20 cellular contexts compared by ENCODE assay signal in the genomic region with DNA sequence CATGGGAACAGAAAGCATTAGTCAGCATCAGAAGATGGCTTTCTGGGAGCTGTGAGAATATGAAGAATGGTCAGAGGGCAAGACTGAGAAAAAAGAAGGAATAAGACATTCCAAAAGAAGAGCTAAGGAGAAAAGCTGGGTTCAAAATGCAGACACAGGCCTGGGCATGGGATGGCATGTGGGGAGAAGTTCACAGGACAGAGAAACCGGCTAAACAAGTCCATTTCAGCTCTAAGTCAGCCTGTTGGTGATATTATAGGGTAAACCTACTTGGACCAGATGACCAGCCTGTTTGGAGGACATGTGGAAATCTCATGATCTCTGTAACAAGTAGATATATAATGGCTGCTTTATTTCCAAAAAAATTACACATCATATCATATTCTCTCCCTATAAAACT.
DNase-seq lines count a peak whose midpoint lies in the region; ATAC-seq and TF ChIP-seq lines count a peak whose summit lies in the region.
"Had no signal": no experiment of that assay in that cellular context is flagged by ENCODE, and none has a peak within 500 bp of the region (broad histone marks: within the 10 kb centered on the region; RNA-seq: fewer than 3 reads in every experiment).

No MANE protein-coding gene starts in this region.

- no peaks in the 10 kb centered on the region for H3K27me3 ChIP-seq in esophagus (ENCODE audit: control insufficient read depth in 1 of 2, insufficient read depth in 2 of 2, low read length in 2 of 2)
- H3K27me3 ChIP-seq in BE2C, result no peaks in the 10 kb centered on the region
- peaks cover 0 to 7% (median 0%) of the 10 kb centered on the region in 7 donors for H3K27me3 ChIP-seq in heart right ventricle
- H3K27me3 ChIP-seq: BLaER1 treated with 17β-estradiol and CSF1 and Interleukin-3, amounts not matched to agents 10 nM and 100 nM had no signal

- 32 to 59% methylated on average over 1 of the region's 1 CpG for WGBS in esophagus, 2 donors
- 55 to 70% methylated on average over 1 of the region's 1 CpG for WGBS in heart right ventricle, 2 donors

- no peak overlapping the region for H3K4me3 ChIP-seq in esophagus (ENCODE audit: low read depth in 1 of 2, low read length in 2 of 2)
- no peak overlapping the region for H3K4me3 ChIP-seq in BE2C (ENCODE audit: low read depth, low read length)
- no peak overlapping the region for H3K4me3 ChIP-seq in heart right ventricle
- H3K4me3 ChIP-seq: BLaER1 treated with 17β-estradiol and CSF1 and Interleukin-3, amounts not matched to agents 10 nM and 100 nM; GM12878; GM23338 had no signal

- TF ChIP-seq CTCF in BE2C (IDR thresholded peaks at IDR 0.05; ENCODE audit: low read depth, low read length), result no peak
- TF ChIP-seq CTCF in heart right ventricle (IDR thresholded peaks at IDR 0.05), result no peak

- no peaks in the 10 kb centered on the region for H3K9me3 ChIP-seq in esophagus (ENCODE audit: control insufficient read depth in 2 of 2, insufficient read depth in 1 of 2, low read depth in 1 of 2, low read length in 1 of 2)
- H3K9me3 ChIP-seq in BE2C, result no peaks in the 10 kb centered on the region
- H3K9me3 ChIP-seq in heart right ventricle, result peaks cover 0 to 12% (median 0%) of the 10 kb centered on the region in 11 donors

- ATAC-seq in GM21515 (IDR thresholded peaks at IDR 0.05; ENCODE audit: unreplicated experiment) (no peak), heart right ventricle (no peak)
- ATAC-seq: GM12878, GM23338, HCT116 had no signal

- DNase-seq in DMS53 (lab: John Stamatoyannopoulos, UW), result peak; percentile 12
- DNase-seq in DMS53 treated with DMSO at 0.1 percent for 48 hours (lab: John Stamatoyannopoulos, UW; ENCODE audit: unreplicated experiment), result no peak
- peak; percentile 55 for DNase-seq in SK-MEL-5 (ENCODE audit: low read depth, low spot score)
- peak; percentile 67 for DNase-seq in foreskin melanocyte
- no peak for DNase-seq in BE2C
- DNase-seq in heart right ventricle, result no peak
- DNase-seq: Calu3; CD4-positive, alpha-beta memory T cell; COR-L47; DMS79; EL; GDM1; H9 had no signal

- intact Hi-C loops in heart right ventricle (cut with DNase I), result no loop called here

- H3K27ac ChIP-seq in esophagus (ENCODE audit: low read depth in 2 of 2, low read length in 1 of 2) (peak overlapping the region; percentile 68 to 78), heart right ventricle (no peak overlapping the region)
- H3K27ac ChIP-seq: 22Rv1; BLaER1 treated with 17β-estradiol and CSF1 and Interleukin-3, amounts not matched to agents 10 nM and 100 nM had no signal

- H3K4me1 ChIP-seq in esophagus (ENCODE audit: control insufficient read depth in 2 of 2, insufficient read depth in 2 of 2, low read length in 1 of 2) (peaks cover 0 to 7% of the 10 kb centered on the region in 2 donors), BE2C (no peaks in the 10 kb centered on the region), heart right ventricle (no peaks in the 10 kb centered on the region)

- H3K36me3 ChIP-seq in esophagus (ENCODE audit: control insufficient read depth in 2 of 2, insufficient read depth in 2 of 2, low read length in 1 of 2) (no peaks in the 10 kb centered on the region), BE2C (no peaks in the 10 kb centered on the region), heart right ventricle (no peaks in the 10 kb centered on the region)
- H3K36me3 ChIP-seq: BLaER1 treated with 17β-estradiol and CSF1 and Interleukin-3, amounts not matched to agents 10 nM and 100 nM had no signal

- in situ Hi-C loops in SK-MEL-5 (cut with HindIII; ENCODE audit: low pct_unique_long_range_greater_than_20kb, low sequenced_read_pairs), result no loop called here

Comparison
In these comparisons a context has a peak if more than half of its experiments do, and no peak if none do; other contexts are left out.
1. DNase-seq: peak in DMS53 (single experiment), SK-MEL-5 (single experiment) and foreskin melanocyte (single experiment); none in DMS53 treated with DMSO at 0.1 percent for 48 hours (single experiment), BE2C (single experiment) and heart right ventricle (0 of 2).
2. H3K27ac ChIP-seq: peak in esophagus (2 of 2); none in heart right ventricle (0 of 10).